In the genomic region with DNA sequence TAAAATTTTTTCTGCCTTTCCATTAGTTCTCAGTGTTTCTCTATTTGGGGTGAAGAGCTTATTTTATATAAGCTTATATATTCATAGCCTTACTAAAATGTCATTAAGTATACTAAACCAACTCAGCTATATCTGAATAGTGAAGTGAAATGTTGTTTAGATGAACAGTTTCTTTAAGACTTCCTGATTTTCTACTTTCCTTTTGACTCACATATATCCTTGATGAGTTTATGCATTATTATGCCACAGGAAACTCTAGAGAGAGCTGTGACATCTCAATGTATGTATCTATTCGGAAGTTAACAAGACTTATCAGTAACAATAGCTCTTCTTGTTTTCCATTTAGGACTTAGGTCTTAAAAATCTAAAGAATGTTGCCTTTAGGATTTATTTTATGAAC, we compare ENCODE assay signal across 16 cellular contexts.
DNase-seq lines count a peak whose midpoint lies in the region; ATAC-seq, FAIRE-seq and TF ChIP-seq lines count a peak whose summit lies in the region.
"Had no signal": no experiment of that assay in that cellular context is flagged by ENCODE, and none has a peak within 500 bp of the region (broad histone marks: within the 10 kb centered on the region; RNA-seq: fewer than 3 reads in every experiment).

No MANE protein-coding gene starts in this region.

- TF ChIP-seq CTCF in H1 (IDR thresholded peaks at IDR 0.05; ENCODE audit: control extremely low read depth in 1 of 3, insufficient read depth in 1 of 3, low read depth in 1 of 3, low read length in 3 of 3) (no peak), mucosa of descending colon (IDR thresholded peaks at IDR 0.05) (no peak), GM20000 (IDR thresholded peaks at IDR 0.05; ENCODE audit: extremely low read depth, missing control alignments) (no peak)

- no peak for TF ChIP-seq POLR2A in H1 (IDR thresholded peaks at IDR 0.05; ENCODE audit: control extremely low read depth in 1 of 2, low read depth in 2 of 2, low read length in 2 of 2)

- no peak overlapping the region for H3K4ac ChIP-seq in H1 (replicated peaks; ENCODE audit: insufficient read length, low read depth, low read length)

- H2BK12ac ChIP-seq in H1 (ENCODE audit: low read depth, low read length), result no peak overlapping the region

- no peak overlapping the region for H4K8ac ChIP-seq in H1 (ENCODE audit: extremely low read depth, insufficient read depth, low read length)

- no peaks in the 10 kb centered on the region for H3K79me1 ChIP-seq in H1 (ENCODE audit: low read depth, low read length)

- POLR2A ChIA-PET in H1 (lab: Charles Lee; ENCODE audit: partially characterized antibody), result interaction anchor here (1.0 to 1.2 kb wide), 2 partner anchors 9 to 102 kb away, joined by 3 to 4 read pairs; no protein-coding TSS in a partner anchor

- H3K9ac ChIP-seq in H1 (replicated peaks in 1 of 4; ENCODE audit: extremely low read depth in 1 of 4, low read depth in 3 of 4, low read length in 3 of 4), result no peak overlapping the region

- TF ChIP-seq RAD21 in H1 (IDR thresholded peaks at IDR 0.05 in 1 of 2, conservative IDR thresholded peaks at IDR 0.05 in 1 of 2; ENCODE audit: low read depth in 2 of 2, low read length in 2 of 2), result no peak

- intact Hi-C loops in mucosa of descending colon (cut with DNase I, micrococcal nuclease), result no loop called here

- no peak overlapping the region for H3K27ac ChIP-seq in H1 (ENCODE audit: low read depth, low read length)
- H3K27ac ChIP-seq: C4-2B, SK-N-MC had no signal

- H3K56ac ChIP-seq in H1 (replicated peaks; ENCODE audit: insufficient read length, low read depth, low read length), result no peak overlapping the region

- H3K79me2 ChIP-seq in H1 (ENCODE audit: control insufficient read depth in 1 of 2, insufficient read depth in 2 of 2, low read length in 2 of 2), result no peaks in the 10 kb centered on the region

- H2BK15ac ChIP-seq in H1 (ENCODE audit: low read length), result no peak overlapping the region

- no peak overlapping the region for H2AFZ ChIP-seq in H1 (ENCODE audit: low read length)

- no peak overlapping the region for H4K91ac ChIP-seq in H1 (replicated peaks; ENCODE audit: insufficient read length, low read length)

- no peaks in the 10 kb centered on the region for H3K23me2 ChIP-seq in H1 (ENCODE audit: low read depth, low read length)

- no peaks in the 10 kb centered on the region for H4K20me1 ChIP-seq in H1 (replicated peaks in 1 of 2; ENCODE audit: control insufficient read depth in 1 of 2, insufficient read depth in 2 of 2, low read length in 2 of 2)

- FAIRE-seq in H1 (lab: Jason Lieb, UNC), result no peak

- peak; percentile 69 for ATAC-seq in GM18870 (IDR thresholded peaks at IDR 0.05; ENCODE audit: unreplicated experiment)
- peak; percentile 82 for ATAC-seq in HG03432 (IDR thresholded peaks at IDR 0.05; ENCODE audit: unreplicated experiment)
- no peak for ATAC-seq in mucosa of descending colon
- ATAC-seq: T-cell had no signal

- H4K5ac ChIP-seq in H1 (ENCODE audit: insufficient read length, low read depth, low read length), result peak overlapping the region; percentile 60

- peak overlapping the region; percentile 28 for H2BK120ac ChIP-seq in H1 (replicated peaks; ENCODE audit: low read depth, low read length)

- no peaks in the 10 kb centered on the region for H3K9me3 ChIP-seq in H1 (ENCODE audit: insufficient read depth in 2 of 2, low read depth in 1 of 2, low read length in 1 of 2)
- no peaks in the 10 kb centered on the region for H3K9me3 ChIP-seq in mucosa of descending colon

- H2BK20ac ChIP-seq in H1 (ENCODE audit: low read length), result no peak overlapping the region

- WGBS in H1 (ENCODE audit: extremely low coverage in 1 of 2, insufficient coverage in 1 of 2, insufficient read length in 1 of 2, insufficient replicate concordance in 2 of 2, low coverage in 1 of 2, low lambda C conversion rate in 2 of 2, missing lambda C conversion rate in 1 of 2), 2 experiments, result 78% methylated on average over 1 of the region's 1 CpG; no CpG with 5 or more reads in 1 of the 2 experiments

- no peak overlapping the region for H2BK5ac ChIP-seq in H1 (ENCODE audit: low read depth, low read length)

- no peaks in the 10 kb centered on the region for H3K27me3 ChIP-seq in H1 (replicated peaks in 1 of 4; ENCODE audit: control insufficient read depth in 3 of 4, extremely low read depth in 1 of 4, insufficient read depth in 3 of 4, low read length in 3 of 4)

- H3K4me3 ChIP-seq in H1 (ENCODE audit: extremely low read depth in 1 of 4, insufficient read depth in 2 of 4, low read depth in 3 of 4, low read length in 4 of 4) (peak overlapping the region in 1 of 4 experiments; percentile 11; a peak in 1 of 8 replicates), mucosa of descending colon (no peak overlapping the region)
- H3K4me3 ChIP-seq: SK-N-MC had no signal

- no peak overlapping the region for H3K4me2 ChIP-seq in H1 (ENCODE audit: insufficient read depth in 1 of 2, low read depth in 2 of 2, low read length in 2 of 2)

- CTCF ChIA-PET in H1 (lab: Charles Lee; ENCODE audit: partially characterized antibody), result no interaction called here

- H3K18ac ChIP-seq in H1 (ENCODE audit: extremely low read depth, low read length), result no peak overlapping the region; the same call in 1 of the 2 replicates

- DNase-seq in NAMALWA (ENCODE audit: low spot score) (peak; percentile 1), H1 (ENCODE audit: low read depth in 1 of 2, low spot score in 2 of 2) (no peak), mucosa of descending colon (no peak), GF-D8 (lab: John Stamatoyannopoulos, UW) (no peak), GM20000 (ENCODE audit: low spot score) (no peak)
- DNase-seq: DMS 273 treated with DMSO at 0.1 percent for 48 hours; GDM1; H7; KBM-7; NCI-H187 treated with DMSO at 0.1 percent for 48 hours; NK-92 treated with Interleukin-12 subunit alpha and Interleukin-12 subunit beta, amount 100 ng/mL, for 24 hours; T-cell had no signal

- H3K14ac ChIP-seq in H1 (ENCODE audit: insufficient read length), result no peak overlapping the region

- no peak overlapping the region for H3K23ac ChIP-seq in H1 (ENCODE audit: insufficient read length)

- H3K36me3 ChIP-seq in H1 (ENCODE audit: control insufficient read depth in 2 of 4, insufficient read depth in 4 of 4, low read length in 3 of 4) (peaks cover 0 to 3% (median 0%) of the 10 kb centered on the region in 4 experiments; a peak in 2 of 8 replicates), mucosa of descending colon (ENCODE audit: low read depth) (no peaks in the 10 kb centered on the region)

- TF ChIP-seq EP300 in H1 (IDR thresholded peaks at IDR 0.05; ENCODE audit: borderline replicate concordance in 1 of 2, low read depth in 2 of 2, low read length in 2 of 2), result no peak

- no peak overlapping the region for H2AK5ac ChIP-seq in H1 (ENCODE audit: low read depth, low read length)

- peaks cover 0 to 7% (median 0%) of the 10 kb centered on the region in 4 experiments; a peak in 2 of 7 replicates for H3K4me1 ChIP-seq in H1 (replicated peaks in 1 of 4; ENCODE audit: control insufficient read depth in 3 of 4, insufficient read depth in 4 of 4, low read length in 3 of 4)
- H3K4me1 ChIP-seq in mucosa of descending colon (ENCODE audit: low read depth), result no peaks in the 10 kb centered on the region

TF ChIP-seq in H1, 55 proteins besides CTCF, POLR2A, EP300 and RAD21 (continues in another document):
- TF ChIP-seq SUZ12 (IDR thresholded peaks at IDR 0.05; ENCODE audit: low read length) (no peak), CBX5 (IDR thresholded peaks at IDR 0.05; ENCODE audit: low read depth, low read length) (no peak), ASH2L (IDR thresholded peaks at IDR 0.05; ENCODE audit: low read length) (no peak), KDM1A (IDR thresholded peaks at IDR 0.05; ENCODE audit: borderline replicate concordance, low read length) (no peak), SIRT6 (IDR thresholded peaks at IDR 0.05; ENCODE audit: low read length) (no peak), CHD1 (IDR thresholded peaks at IDR 0.05; ENCODE audit: low read depth, low read length) (no peak), BRCA1 (IDR thresholded peaks at IDR 0.05; ENCODE audit: low read depth, low read length) (no peak), CREB1 (IDR thresholded peaks at IDR 0.05) (no peak), TAF1 (IDR thresholded peaks at IDR 0.05; ENCODE audit: low read depth, low read length) (no peak), TCF12 (IDR thresholded peaks at IDR 0.05; ENCODE audit: low read depth, low read length) (no peak)
- TF ChIP-seq, protein P1, sequence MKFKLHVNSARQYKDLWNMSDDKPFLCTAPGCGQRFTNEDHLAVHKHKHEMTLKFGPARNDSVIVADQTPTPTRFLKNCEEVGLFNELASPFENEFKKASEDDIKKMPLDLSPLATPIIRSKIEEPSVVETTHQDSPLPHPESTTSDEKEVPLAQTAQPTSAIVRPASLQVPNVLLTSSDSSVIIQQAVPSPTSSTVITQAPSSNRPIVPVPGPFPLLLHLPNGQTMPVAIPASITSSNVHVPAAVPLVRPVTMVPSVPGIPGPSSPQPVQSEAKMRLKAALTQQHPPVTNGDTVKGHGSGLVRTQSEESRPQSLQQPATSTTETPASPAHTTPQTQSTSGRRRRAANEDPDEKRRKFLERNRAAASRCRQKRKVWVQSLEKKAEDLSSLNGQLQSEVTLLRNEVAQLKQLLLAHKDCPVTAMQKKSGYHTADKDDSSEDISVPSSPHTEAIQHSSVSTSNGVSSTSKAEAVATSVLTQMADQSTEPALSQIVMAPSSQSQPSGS (IDR thresholded peaks at IDR 0.05; ENCODE audit: low read length), result no peak
